24 cellular contexts compared by ENCODE assay signal in the genomic region with DNA sequence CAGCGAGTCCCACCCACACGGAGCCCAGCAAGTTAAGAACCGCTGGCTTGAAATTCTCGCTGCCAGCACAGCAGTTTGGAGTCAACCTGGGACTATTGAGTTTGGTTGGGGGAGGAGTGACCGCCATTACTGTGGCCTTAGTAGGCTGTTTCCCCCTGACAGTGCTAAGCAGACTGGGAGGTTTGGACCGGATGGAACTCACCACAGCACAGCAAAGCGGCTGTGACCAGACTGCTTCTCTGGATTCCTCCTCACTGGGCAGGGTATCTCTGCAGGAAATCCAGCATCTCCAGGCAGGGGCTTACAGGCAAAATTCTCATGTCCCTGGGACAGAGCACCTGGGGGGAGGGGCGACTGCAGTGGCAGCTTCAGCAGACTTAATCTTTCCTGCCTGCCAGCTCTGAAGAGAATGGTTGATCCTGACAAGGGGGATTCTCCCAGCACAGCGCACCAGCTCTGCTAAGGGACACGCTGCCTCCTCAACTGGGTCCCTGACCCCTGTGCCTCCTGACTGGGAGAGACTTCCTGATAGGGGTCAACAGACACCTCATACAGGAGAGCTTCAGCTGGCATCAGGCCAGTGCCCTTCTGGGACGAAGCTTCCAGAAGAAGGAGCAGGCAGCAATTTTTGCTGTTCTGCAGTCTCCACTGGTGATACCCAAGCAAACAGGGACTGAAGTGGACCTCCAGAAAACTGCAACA.
DNase-seq lines count a peak whose midpoint lies in the region; ATAC-seq and TF ChIP-seq lines count a peak whose summit lies in the region.
"Had no signal": no experiment of that assay in that cellular context is flagged by ENCODE, and none has a peak within 500 bp of the region (broad histone marks: within the 10 kb centered on the region; RNA-seq: fewer than 3 reads in every experiment).

No MANE protein-coding gene starts in this region.

- H3K4me1 ChIP-seq in left ventricle myocardium inferior, result no peaks in the 10 kb centered on the region
- no peaks in the 10 kb centered on the region for H3K4me1 ChIP-seq in neural progenitor cell
- H3K4me1 ChIP-seq: HAP-1 had no signal

- H3K4me2 ChIP-seq in neural progenitor cell, result no peak overlapping the region

- H2AFZ ChIP-seq in neural progenitor cell (replicated peaks), result peak overlapping the region; percentile 90

- DNase-seq in Right ventricle myocardium inferior (ENCODE audit: missing footprints) (peak; percentile 45), left ventricle myocardium inferior (no peak), ecto neural progenitor cell (ENCODE audit: low spot score) (peak; percentile 63), neural progenitor cell (ENCODE audit: low spot score) (peak; percentile 66)
- no peak for DNase-seq in activated CD4-positive, alpha-beta T cell treated with anti-CD3 and anti-CD28 coated beads for 48 hours
- DNase-seq: 8988T, ACHN, Calu3, DMS79 treated with DMSO at 0.1 percent for 48 hours, HFFc6, IMR-90, KG1, MG63, NCI-H1105 treated with DMSO at 0.1 percent for 48 hours, NCI-H146, NCI-H2029, NCI-H446, NCI-H524 treated with DMSO at 0.1 percent for 48 hours, NCI-H774, RPMI8226, SHP77 had no signal

- intact Hi-C loops in Right ventricle myocardium inferior (cut with DNase I), result no loop called here
- intact Hi-C loops in left ventricle myocardium inferior (cut with micrococcal nuclease), result no loop called here

- no peak overlapping the region for H3K27ac Mint-ChIP-seq in neural progenitor cell
- H3K27ac Mint-ChIP-seq: HFFc6 had no signal

- no peak for ATAC-seq in Right ventricle myocardium inferior
- ATAC-seq in GM21447 (IDR thresholded peaks at IDR 0.05; ENCODE audit: unreplicated experiment), result no peak
- no peak for ATAC-seq in HG03045 (IDR thresholded peaks at IDR 0.05; ENCODE audit: unreplicated experiment)

- H3K4me3 ChIP-seq in left ventricle myocardium inferior (no peak overlapping the region), neural progenitor cell (no peak overlapping the region)
- H3K4me3 ChIP-seq: HAP-1, MG63 had no signal

- H3K4me1 Mint-ChIP-seq in neural progenitor cell, result peaks cover 5% of the 10 kb centered on the region

- H3F3A ChIP-seq in neural progenitor cell (ENCODE audit: low read depth), result no peaks in the 10 kb centered on the region

- H3K27me3 Mint-ChIP-seq in neural progenitor cell (ENCODE audit: insufficient read depth, low read depth), result peaks cover 4% of the 10 kb centered on the region

- H3K79me2 ChIP-seq in neural progenitor cell (ENCODE audit: low read depth), result no peaks in the 10 kb centered on the region

- no peaks in the 10 kb centered on the region for H3K36me3 ChIP-seq in left ventricle myocardium inferior
- H3K36me3 ChIP-seq in neural progenitor cell, result no peaks in the 10 kb centered on the region
- H3K36me3 ChIP-seq: HAP-1, MG63 had no signal

- H3K27ac ChIP-seq in left ventricle myocardium inferior (replicated peaks), result no peak overlapping the region
- H3K27ac ChIP-seq in neural progenitor cell, result no peak overlapping the region

- peaks cover 2% of the 10 kb centered on the region for H3K36me3 Mint-ChIP-seq in neural progenitor cell

- no peak overlapping the region for H3K9ac ChIP-seq in neural progenitor cell

- no peaks in the 10 kb centered on the region for H4K20me1 ChIP-seq in neural progenitor cell (ENCODE audit: low read depth)

- H3K27me3 ChIP-seq in left ventricle myocardium inferior (ENCODE audit: low read depth), result no peaks in the 10 kb centered on the region
- H3K27me3 ChIP-seq in neural progenitor cell, result no peaks in the 10 kb centered on the region
- H3K27me3 ChIP-seq: MG63 had no signal

- H3K9me3 Mint-ChIP-seq in neural progenitor cell, result peaks cover 35% of the 10 kb centered on the region

- H3K9me3 ChIP-seq in left ventricle myocardium inferior (replicated peaks) (peaks cover 43% of the 10 kb centered on the region), neural progenitor cell (ENCODE audit: low read depth) (no peaks in the 10 kb centered on the region)
- H3K9me3 ChIP-seq: HAP-1, MG63 had no signal

- no peak for TF ChIP-seq CTCF in left ventricle myocardium inferior (IDR thresholded peaks at IDR 0.05; ENCODE audit: borderline replicate concordance)
- TF ChIP-seq CTCF in neural progenitor cell (IDR thresholded peaks at IDR 0.05), result no peak

- no peak overlapping the region for H3K4me3 Mint-ChIP-seq in neural progenitor cell
- H3K4me3 Mint-ChIP-seq: HFFc6 had no signal

Comparison
In these comparisons a context has a peak if more than half of its experiments do, and no peak if none do; other contexts are left out.
1. DNase-seq: peak in Right ventricle myocardium inferior (single experiment), ecto neural progenitor cell (single experiment) and neural progenitor cell (single experiment); none in left ventricle myocardium inferior (single experiment) and activated CD4-positive, alpha-beta T cell treated with anti-CD3 and anti-CD28 coated beads for 48 hours (single experiment).